18 cellular contexts compared by ENCODE assay signal in the genomic region with DNA sequence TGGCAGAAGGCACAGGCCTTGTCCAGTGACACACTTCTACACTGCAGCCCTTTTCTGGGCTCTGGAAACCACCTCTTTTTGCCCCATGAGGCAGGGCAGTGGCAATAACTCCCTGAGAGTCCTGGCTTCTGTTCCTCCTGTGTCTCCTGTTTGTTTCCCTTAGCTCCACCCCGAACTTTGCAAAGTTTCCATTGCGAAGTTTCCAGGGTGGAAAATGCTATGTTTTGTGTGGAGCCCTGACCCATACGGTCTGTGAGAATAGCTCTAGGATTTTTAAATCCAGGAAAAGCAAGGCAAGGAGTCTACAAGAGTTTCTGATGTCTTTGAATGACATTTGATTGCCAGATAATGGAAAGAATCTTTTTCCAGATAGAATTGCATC.
"Had no signal": no experiment of that assay in that cellular context is flagged by ENCODE, and none has a peak within 500 bp of the region (broad histone marks: within the 10 kb centered on the region; RNA-seq: fewer than 3 reads in every experiment).

No MANE protein-coding gene starts in this region.

- H3K27me3 ChIP-seq: adrenal gland, ascending aorta, brain microvascular endothelial cell, foreskin keratinocyte, left lung, tibial nerve, uterus had no signal

- H3K27ac ChIP-seq: adrenal gland, ascending aorta, brain microvascular endothelial cell, dorsolateral prefrontal cortex, foreskin keratinocyte, left lung, tibial nerve, uterus had no signal

- H3K4me1 ChIP-seq: adrenal gland, ascending aorta, left lung, tibial nerve, uterus had no signal

- H3K36me3 ChIP-seq: adrenal gland, ascending aorta, brain microvascular endothelial cell, left lung, tibial nerve, uterus had no signal

- DNase-seq: activated CD4-positive, alpha-beta T cell treated with anti-CD3 and anti-CD28 coated beads for 1 hour; activated T-cell treated with anti-CD3 and anti-CD28 coated beads, Interleukin-2, amount 50 U/mL, for 1 hour; adrenal gland; brain microvascular endothelial cell; dorsolateral prefrontal cortex; effector memory CD8-positive, alpha-beta T cell; kidney glomerular epithelial cell; left lung; naive thymus-derived CD8-positive, alpha-beta T cell; stimulated activated CD4-positive, alpha-beta T cell treated with anti-CD3 and anti-CD28 coated beads, Interleukin-12 subunit alpha, Interleukin-12 subunit beta, amount 100 ng/mL, for 4 hours; stimulated activated naive CD8-positive, alpha-beta T cell treated with anti-CD3 and anti-CD28 coated beads, Interleukin-15, amount 100 ng/mL, for 72 hours; T-cell; uterus had no signal

- H3K9me3 ChIP-seq: adrenal gland, ascending aorta, left lung, tibial nerve, uterus had no signal

- H3K4me3 ChIP-seq: adrenal gland, ascending aorta, dorsolateral prefrontal cortex, left lung, lung, tibial nerve, uterus had no signal

- ATAC-seq: activated naive CD4-positive, alpha-beta T cell treated with anti-CD3 and anti-CD28 coated beads, Interleukin-2, amount 50 U/mL, for 72 hours; effector memory CD8-positive, alpha-beta T cell; left lung; naive thymus-derived CD8-positive, alpha-beta T cell; stimulated activated naive CD8-positive, alpha-beta T cell treated with anti-CD3 and anti-CD28 coated beads, Interleukin-15, amount 100 ng/mL, for 72 hours; T-cell had no signal
